ENCODE assay signal across 8 cellular contexts in the genomic region with DNA sequence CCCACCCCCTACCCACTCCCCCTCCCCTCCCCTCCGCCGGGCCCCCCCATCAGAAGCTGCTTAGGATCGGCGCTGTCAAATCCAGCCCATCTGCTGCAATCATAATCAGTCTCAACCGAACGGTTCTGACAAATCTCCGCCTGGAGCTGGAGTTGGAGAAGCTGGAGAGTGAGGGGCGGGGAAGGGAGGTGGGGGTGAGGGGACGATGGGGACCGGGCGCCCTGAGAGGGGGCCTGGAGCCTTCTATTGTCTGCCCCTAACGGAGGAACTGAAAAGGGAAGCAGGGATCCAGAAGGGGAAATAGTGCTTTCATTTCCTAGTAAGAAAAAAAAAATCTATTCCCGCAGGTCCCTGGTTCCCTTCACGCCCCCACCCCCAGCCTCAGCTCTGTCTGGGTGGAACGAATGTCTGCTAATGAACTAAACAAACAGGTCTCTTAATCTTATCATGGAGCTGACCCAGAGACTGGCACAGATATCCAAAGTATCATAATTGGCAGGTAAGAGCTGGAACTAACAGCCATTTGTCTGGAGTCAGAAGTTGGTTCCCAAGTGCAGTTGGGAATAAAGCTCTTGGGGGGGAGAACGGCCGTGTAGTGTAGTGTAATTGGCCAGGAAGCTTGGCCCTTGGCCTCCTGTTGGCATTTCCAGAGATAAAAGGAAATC.
DNase-seq lines count a peak whose midpoint lies in the region; ATAC-seq, FAIRE-seq and TF ChIP-seq lines count a peak whose summit lies in the region.

No MANE protein-coding gene starts in this region.

- 2% methylated on average over 15 of the region's 17 CpGs for WGBS in hepatocyte (ENCODE audit: low lambda C conversion rate, missing lambda C conversion rate)
- WGBS in spleen, 5 donors, result 3 to 7% (median 3%) methylated on average over 15 to 17 of the region's 17 CpGs

- TF ChIP-seq CTCF in hepatocyte (IDR thresholded peaks at IDR 0.05; ENCODE audit: poor library complexity) (no peak), spleen (IDR thresholded peaks at IDR 0.05 in 8 of 11, conservative IDR thresholded peaks at IDR 0.05 in 3 of 11) (no peak)

- no peak for TF ChIP-seq POLR2A in spleen (IDR thresholded peaks at IDR 0.05)

- no peaks in the 10 kb centered on the region for H3K79me2 ChIP-seq in hepatocyte

- peaks cover 18% of the 10 kb centered on the region for H3K27me3 ChIP-seq in hepatocyte
- H3K27me3 ChIP-seq in spleen (replicated peaks in 1 of 7), result peaks cover 0 to 32% (median 0%) of the 10 kb centered on the region in 7 donors

- peaks cover 21% of the 10 kb centered on the region for H3K4me1 ChIP-seq in hepatocyte (ENCODE audit: insufficient read depth)
- peaks cover 0 to 31% (median 20%) of the 10 kb centered on the region in 6 donors for H3K4me1 ChIP-seq in spleen

- H4K20me1 ChIP-seq in hepatocyte (ENCODE audit: insufficient read depth, poor library complexity, severe bottlenecking), result no peaks in the 10 kb centered on the region

- intact Hi-C loops in spleen (cut with DNase I; ENCODE audit: low total_unique reads), result no loop called here

- H3K27ac ChIP-seq in hepatocyte (no peak overlapping the region), spleen (peak overlapping the region in 1 of 8 donors; percentile 69)

- no peak for ATAC-seq in GM18909 (IDR thresholded peaks at IDR 0.05; ENCODE audit: poor library complexity, unreplicated experiment)

- no peak overlapping the region for H2AFZ ChIP-seq in hepatocyte

- DNase-seq in HTR-8/SVneo (ENCODE audit: insufficient read length, low spot score) (peak; percentile 43), SK-N-DZ (ENCODE audit: low spot score) (peak; percentile 12), hepatocyte (ENCODE audit: low spot score) (no peak), spleen (no peak), D341Med (ENCODE audit: low spot score) (no peak), putamen (ENCODE audit: low spot score) (no peak), dermis blood vessel endothelial cell (no peak)

- H3K36me3 ChIP-seq in hepatocyte (replicated peaks; ENCODE audit: insufficient read depth, low read depth), result no peaks in the 10 kb centered on the region
- no peaks in the 10 kb centered on the region for H3K36me3 ChIP-seq in spleen

- H3K9me2 ChIP-seq in hepatocyte (replicated peaks; ENCODE audit: insufficient read depth), result no peaks in the 10 kb centered on the region

- H3K4me3 ChIP-seq in hepatocyte, result peak overlapping the region; percentile 27
- peak overlapping the region in 7 of 8 donors; percentile 36 to 67 (median 41) for H3K4me3 ChIP-seq in spleen

- H3K4me2 ChIP-seq in hepatocyte, result peak overlapping the region; percentile 95

- FAIRE-seq in HTR-8/SVneo (lab: Jason Lieb, UNC), result no peak

- no peaks in the 10 kb centered on the region for H3K9me3 ChIP-seq in hepatocyte (ENCODE audit: low read depth)
- no peaks in the 10 kb centered on the region for H3K9me3 ChIP-seq in spleen

Comparison
In these comparisons a context has a peak if more than half of its experiments do, and no peak if none do; other contexts are left out.
1. DNase-seq: peak in HTR-8/SVneo (single experiment) and SK-N-DZ (single experiment); none in hepatocyte (single experiment), spleen (single experiment), D341Med (single experiment), putamen (single experiment) and dermis blood vessel endothelial cell (single experiment).